In the genomic region with DNA sequence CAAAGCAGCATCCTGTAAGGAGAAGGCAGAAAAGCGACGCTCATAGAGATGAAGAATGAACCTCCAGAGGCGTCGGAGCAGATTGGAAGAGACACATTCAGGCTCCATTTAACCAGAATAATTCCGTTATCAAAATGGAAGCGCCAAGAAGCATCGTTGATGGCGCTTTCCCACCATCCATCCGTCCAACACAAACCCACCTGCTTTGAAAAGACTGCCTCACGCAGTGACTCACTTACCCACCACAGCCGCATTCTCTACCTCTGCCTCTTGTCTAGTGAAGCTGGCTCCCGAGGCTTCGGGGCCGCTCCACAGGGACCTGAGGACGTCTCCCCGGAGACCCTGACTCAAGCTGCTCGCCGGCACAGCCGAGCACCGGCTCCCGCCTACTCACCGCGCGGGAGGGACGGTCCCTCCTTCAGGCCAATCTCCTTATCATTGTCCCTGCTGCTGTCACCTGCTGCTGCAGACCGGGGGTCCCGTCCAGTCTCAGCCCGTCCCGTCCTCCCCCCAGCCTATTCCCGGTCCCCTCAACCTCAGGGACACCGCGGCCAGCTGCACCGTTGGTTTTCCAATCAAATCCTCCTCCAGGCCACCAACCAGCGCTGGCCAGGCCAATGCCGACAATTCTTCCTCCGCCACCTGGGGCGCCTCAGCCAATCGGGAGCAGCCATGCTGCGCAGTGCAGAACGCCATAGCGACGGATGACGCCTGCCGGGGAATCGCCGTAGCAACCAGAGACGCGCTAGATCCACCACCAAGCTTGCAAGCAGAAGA, we compare ENCODE assay signal across 8 cellular contexts. TPM values are rescaled to one million over a fixed set of nuclear protein-coding genes. Genes with fewer than 3 reads are reported as not detected.
A peak's percentile ranks its signal among the peaks of the same experiment; 100 is the strongest.
DNase-seq lines count a peak whose midpoint lies in the region; ATAC-seq and TF ChIP-seq lines count a peak whose summit lies in the region.

A gene with protein sequence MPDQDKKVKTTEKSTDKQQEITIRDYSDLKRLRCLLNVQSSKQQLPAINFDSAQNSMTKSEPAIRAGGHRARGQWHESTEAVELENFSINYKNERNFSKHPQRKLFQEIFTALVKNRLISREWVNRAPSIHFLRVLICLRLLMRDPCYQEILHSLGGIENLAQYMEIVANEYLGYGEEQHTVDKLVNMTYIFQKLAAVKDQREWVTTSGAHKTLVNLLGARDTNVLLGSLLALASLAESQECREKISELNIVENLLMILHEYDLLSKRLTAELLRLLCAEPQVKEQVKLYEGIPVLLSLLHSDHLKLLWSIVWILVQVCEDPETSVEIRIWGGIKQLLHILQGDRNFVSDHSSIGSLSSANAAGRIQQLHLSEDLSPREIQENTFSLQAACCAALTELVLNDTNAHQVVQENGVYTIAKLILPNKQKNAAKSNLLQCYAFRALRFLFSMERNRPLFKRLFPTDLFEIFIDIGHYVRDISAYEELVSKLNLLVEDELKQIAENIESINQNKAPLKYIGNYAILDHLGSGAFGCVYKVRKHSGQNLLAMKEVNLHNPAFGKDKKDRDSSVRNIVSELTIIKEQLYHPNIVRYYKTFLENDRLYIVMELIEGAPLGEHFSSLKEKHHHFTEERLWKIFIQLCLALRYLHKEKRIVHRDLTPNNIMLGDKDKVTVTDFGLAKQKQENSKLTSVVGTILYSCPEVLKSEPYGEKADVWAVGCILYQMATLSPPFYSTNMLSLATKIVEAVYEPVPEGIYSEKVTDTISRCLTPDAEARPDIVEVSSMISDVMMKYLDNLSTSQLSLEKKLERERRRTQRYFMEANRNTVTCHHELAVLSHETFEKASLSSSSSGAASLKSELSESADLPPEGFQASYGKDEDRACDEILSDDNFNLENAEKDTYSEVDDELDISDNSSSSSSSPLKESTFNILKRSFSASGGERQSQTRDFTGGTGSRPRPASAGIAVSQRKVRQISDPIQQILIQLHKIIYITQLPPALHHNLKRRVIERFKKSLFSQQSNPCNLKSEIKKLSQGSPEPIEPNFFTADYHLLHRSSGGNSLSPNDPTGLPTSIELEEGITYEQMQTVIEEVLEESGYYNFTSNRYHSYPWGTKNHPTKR (minus strand): TSS at position 553 of the 777 bp plus-strand sequence. CDS start 16,501 bp downstream, outside the sequence.

- H3K36me3 Mint-ChIP-seq in activated T-helper 2 cell treated with anti-CD3 and anti-CD28 coated beads, Interferon-gamma antibody, Interleukin-2, Interleukin-4, amounts not matched to agents 10 μg/mL and 5 μg/mL and 100 μg/mL, durations not matched to agents 14 hours and 24 hours and 36 hours (ENCODE audit: low read depth): peaks cover 3% of the 10 kb centered on the region
- no peaks in the 10 kb centered on the region for H3K36me3 Mint-ChIP-seq in natural killer cell treated with Interleukin-12 subunit alpha and Interleukin-12 subunit beta and Interleukin-15 and Interleukin-18, amount 100 ng/mL, for 72 hours
- no peaks in the 10 kb centered on the region for H3K36me3 Mint-ChIP-seq in stimulated activated memory B cell treated with anti-CD40 and anti-IgM and Interleukin-4, amounts not matched to agents 10 μg/mL and 1 μg/mL and 100 μg/mL, for 72 hours

- peak within 1 kb of the TSS; percentile 92 for H3K4me3 Mint-ChIP-seq in activated T-helper 2 cell treated with anti-CD3 and anti-CD28 coated beads, Interferon-gamma antibody, Interleukin-2, Interleukin-4, amounts not matched to agents 10 μg/mL and 5 μg/mL and 100 μg/mL, durations not matched to agents 14 hours and 24 hours and 36 hours (ENCODE audit: low read depth)
- H3K4me3 Mint-ChIP-seq in natural killer cell treated with Interleukin-12 subunit alpha and Interleukin-12 subunit beta and Interleukin-15 and Interleukin-18, amount 100 ng/mL, for 72 hours: peak within 1 kb of the TSS; percentile 93
- H3K4me3 Mint-ChIP-seq in stimulated activated memory B cell treated with anti-CD40 and anti-IgM and Interleukin-4, amounts not matched to agents 10 μg/mL and 1 μg/mL and 100 μg/mL, for 72 hours: peak within 1 kb of the TSS; percentile 89

- H3K9me3 Mint-ChIP-seq in activated T-helper 2 cell treated with anti-CD3 and anti-CD28 coated beads, Interferon-gamma antibody, Interleukin-2, Interleukin-4, amounts not matched to agents 10 μg/mL and 5 μg/mL and 100 μg/mL, durations not matched to agents 14 hours and 24 hours and 36 hours: no peaks in the 10 kb centered on the region
- no peaks in the 10 kb centered on the region for H3K9me3 Mint-ChIP-seq in natural killer cell treated with Interleukin-12 subunit alpha and Interleukin-12 subunit beta and Interleukin-15 and Interleukin-18, amount 100 ng/mL, for 72 hours
- H3K9me3 Mint-ChIP-seq in stimulated activated memory B cell treated with anti-CD40 and anti-IgM and Interleukin-4, amounts not matched to agents 10 μg/mL and 1 μg/mL and 100 μg/mL, for 72 hours: no peaks in the 10 kb centered on the region

- peak within 1 kb of the TSS in 1 of 4 donors; percentile 29 for H3K27ac ChIP-seq in Peyer's patch

- peaks cover 2% of the 10 kb centered on the region for H3K27me3 Mint-ChIP-seq in activated T-helper 2 cell treated with anti-CD3 and anti-CD28 coated beads, Interferon-gamma antibody, Interleukin-2, Interleukin-4, amounts not matched to agents 10 μg/mL and 5 μg/mL and 100 μg/mL, durations not matched to agents 14 hours and 24 hours and 36 hours (ENCODE audit: low read depth)
- no peaks in the 10 kb centered on the region for H3K27me3 Mint-ChIP-seq in natural killer cell treated with Interleukin-12 subunit alpha and Interleukin-12 subunit beta and Interleukin-15 and Interleukin-18, amount 100 ng/mL, for 72 hours
- H3K27me3 Mint-ChIP-seq in stimulated activated memory B cell treated with anti-CD40 and anti-IgM and Interleukin-4, amounts not matched to agents 10 μg/mL and 1 μg/mL and 100 μg/mL, for 72 hours: no peaks in the 10 kb centered on the region

- H3K27ac Mint-ChIP-seq in activated T-helper 2 cell treated with anti-CD3 and anti-CD28 coated beads, Interferon-gamma antibody, Interleukin-2, Interleukin-4, amounts not matched to agents 10 μg/mL and 5 μg/mL and 100 μg/mL, durations not matched to agents 14 hours and 24 hours and 36 hours: peak within 1 kb of the TSS; percentile 48
- H3K27ac Mint-ChIP-seq in natural killer cell treated with Interleukin-12 subunit alpha and Interleukin-12 subunit beta and Interleukin-15 and Interleukin-18, amount 100 ng/mL, for 72 hours: peak within 1 kb of the TSS; percentile 27 to 55
- H3K27ac Mint-ChIP-seq in stimulated activated memory B cell treated with anti-CD40 and anti-IgM and Interleukin-4, amounts not matched to agents 10 μg/mL and 1 μg/mL and 100 μg/mL, for 72 hours: peak within 1 kb of the TSS; percentile 48

- intact Hi-C loops in activated T-helper 2 cell treated with anti-CD3 and anti-CD28 coated beads, Interferon-gamma antibody, Interleukin-2, Interleukin-4, amounts not matched to agents 10 μg/mL and 5 μg/mL and 100 μg/mL, durations not matched to agents 14 hours and 24 hours and 36 hours (cut with micrococcal nuclease): loop anchor here (1.0 to 2.0 kb wide), 2 partner anchors 10 to 116 kb away; a partner anchor contains a TSS

- no peaks in the 10 kb centered on the region for H3K9me3 ChIP-seq in Peyer's patch

- peaks cover 0 to 7% (median 0%) of the 10 kb centered on the region in 4 donors for H3K4me1 ChIP-seq in Peyer's patch

- H3K36me3 ChIP-seq in Peyer's patch: peaks cover 0 to 7% (median 0%) of the 10 kb centered on the region in 3 donors

- DNase-seq in D341Med (ENCODE audit: low spot score) (peak; percentile 99), HuH-7.5 (ENCODE audit: low spot score) (peak; percentile 95), Peyer's patch (peak; percentile 89 to 96 (median 94)), fibroblast of the conjunctiva (ENCODE audit: low read depth) (peak; percentile 80)
- DNase-seq in activated T-helper 2 cell treated with anti-CD3 and anti-CD28 coated beads, Interferon-gamma antibody, Interleukin-2, Interleukin-4, amounts not matched to agents 10 μg/mL and 5 μg/mL and 100 μg/mL, durations not matched to agents 14 hours and 24 hours and 36 hours (ENCODE audit: low spot score): peak; percentile 89
- peak; percentile 90 for DNase-seq in natural killer cell treated with Interleukin-12 subunit alpha and Interleukin-12 subunit beta and Interleukin-15 and Interleukin-18, amount 100 ng/mL, for 72 hours (ENCODE audit: low spot score)

- H3K4me3 ChIP-seq in Peyer's patch: peak within 1 kb of the TSS; percentile 44 to 74 (median 62)

- no peaks in the 10 kb centered on the region for H3K27me3 ChIP-seq in Peyer's patch

- peak; percentile 100 for ATAC-seq in GM21526 (IDR thresholded peaks at IDR 0.05; ENCODE audit: low FRiP score, unreplicated experiment)
- ATAC-seq in natural killer cell treated with Interleukin-12 subunit alpha and Interleukin-12 subunit beta and Interleukin-15 and Interleukin-18, amount 100 ng/mL, for 72 hours: peak; percentile 100
- peak; percentile 100 for ATAC-seq in stimulated activated memory B cell treated with anti-CD40 and anti-IgM and Interleukin-4, amounts not matched to agents 10 μg/mL and 1 μg/mL and 100 μg/mL, for 72 hours

- TF ChIP-seq POLR2A in Peyer's patch (IDR thresholded peaks at IDR 0.05): no peak

- peak in 3 of 6 experiments; percentile 10 to 27 (median 23) for TF ChIP-seq CTCF in Peyer's patch (IDR thresholded peaks at IDR 0.05)

- peaks cover 15% of the 10 kb centered on the region for H3K4me1 Mint-ChIP-seq in activated T-helper 2 cell treated with anti-CD3 and anti-CD28 coated beads, Interferon-gamma antibody, Interleukin-2, Interleukin-4, amounts not matched to agents 10 μg/mL and 5 μg/mL and 100 μg/mL, durations not matched to agents 14 hours and 24 hours and 36 hours (ENCODE audit: low read depth)
- peaks cover 15 to 17% of the 10 kb centered on the region in 2 donors for H3K4me1 Mint-ChIP-seq in natural killer cell treated with Interleukin-12 subunit alpha and Interleukin-12 subunit beta and Interleukin-15 and Interleukin-18, amount 100 ng/mL, for 72 hours (ENCODE audit: low read depth in 2 of 2)
- H3K4me1 Mint-ChIP-seq in stimulated activated memory B cell treated with anti-CD40 and anti-IgM and Interleukin-4, amounts not matched to agents 10 μg/mL and 1 μg/mL and 100 μg/mL, for 72 hours: peaks cover 15% of the 10 kb centered on the region

RNA-seq across cellular contexts. Expression of the gene that starts here (rescaled TPM):
- 1 to 10 TPM; 4.0 to 6.0 (median 5.4) TPM for total RNA-seq in Peyer's patch
- 0.80 and 0.84 TPM in 2 replicates for total RNA-seq in activated T-helper 2 cell treated with anti-CD3 and anti-CD28 coated beads, Interferon-gamma antibody, Interleukin-2, Interleukin-4, amounts not matched to agents 10 μg/mL and 5 μg/mL and 100 μg/mL, durations not matched to agents 14 hours and 24 hours and 36 hours
- total RNA-seq in natural killer cell treated with Interleukin-12 subunit alpha and Interleukin-12 subunit beta and Interleukin-15 and Interleukin-18, amount 100 ng/mL, for 72 hours: 1 to 10 TPM; 1.1 to 4.0 TPM

Comparison
In these comparisons a context has a peak if more than half of its experiments do, and no peak if none do; other contexts are left out.
1. Peak in DNase-seq in activated T-helper 2 cell treated with anti-CD3 and anti-CD28 coated beads, Interferon-gamma antibody, Interleukin-2, Interleukin-4, amounts not matched to agents 10 μg/mL and 5 μg/mL and 100 μg/mL, durations not matched to agents 14 hours and 24 hours and 36 hours; RNA of the gene not detected or under 1 TPM.